In genomic region chr4:56656346-56656643, GRCh38 we compare ENCODE assay signal across 8 cellular contexts. TPM values are rescaled to one million over a fixed set of nuclear protein-coding genes. Genes with fewer than 3 reads are reported as not detected.
DNase-seq lines count a peak whose midpoint lies in the region; ATAC-seq and TF ChIP-seq lines count a peak whose summit lies in the region.

No MANE protein-coding gene starts in this region.

- TF ChIP-seq CTCF in fibroblast of lung (conservative IDR thresholded peaks at IDR 0.05 in 1 of 2, IDR thresholded peaks at IDR 0.05 in 1 of 2; ENCODE audit: low read depth in 1 of 2, low read length in 2 of 2) (peak; percentile 30 to 53), osteoblast (IDR thresholded peaks at IDR 0.05; ENCODE audit: extremely low read depth, low read depth, low read length) (no peak)

- in situ Hi-C loops in HAP-1 (cut with MboI; ENCODE audit: low sequenced_read_pairs), result no loop called here

- no peaks in the 10 kb centered on the region for H4K20me1 ChIP-seq in fibroblast of lung (ENCODE audit: control insufficient read depth, extremely low read depth, insufficient read depth, low read length)
- H4K20me1 ChIP-seq in osteoblast (ENCODE audit: insufficient read depth, low read length), result no peaks in the 10 kb centered on the region

- H3K27me3 ChIP-seq in HAP-1 (ENCODE audit: low read depth), result peaks cover 70% of the 10 kb centered on the region
- peaks cover 8% of the 10 kb centered on the region for H3K27me3 ChIP-seq in fibroblast of lung (ENCODE audit: control insufficient read depth, insufficient read depth, low read length)
- H3K27me3 ChIP-seq in osteoblast (ENCODE audit: insufficient read depth, low read length), result peaks cover 74% of the 10 kb centered on the region

- DNase-seq in HAP-1 (ENCODE audit: low spot score in 2 of 2) (peak in 1 of 2 experiments; percentile 45), fibroblast of lung (ENCODE audit: low read depth in 2 of 2) (peak in 1 of 2 donors; percentile 39), osteoblast (ENCODE audit: insufficient read length, low spot score, missing footprints) (no peak), H4 (ENCODE audit: low spot score) (no peak), NCI-H69 (lab: John Stamatoyannopoulos, UW) (no peak)
- DNase-seq in activated CD8-positive, alpha-beta memory T cell treated with anti-CD3 and anti-CD28 coated beads, Interleukin-2, amount 50 U/mL, for 48 hours, result peak; percentile 83

- no peaks in the 10 kb centered on the region for H3K4me1 ChIP-seq in HAP-1
- no peaks in the 10 kb centered on the region for H3K4me1 ChIP-seq in fibroblast of lung (ENCODE audit: control insufficient read depth, extremely low read depth, insufficient read depth, low read length)
- peaks cover 6% of the 10 kb centered on the region for H3K4me1 ChIP-seq in osteoblast (ENCODE audit: insufficient read depth, low read length)

- H3K9ac ChIP-seq in fibroblast of lung (ENCODE audit: insufficient read depth, low read length), result peak overlapping the region; percentile 10

- H3K79me2 ChIP-seq in fibroblast of lung (ENCODE audit: control insufficient read depth, insufficient read depth, low read length) (no peaks in the 10 kb centered on the region), osteoblast (ENCODE audit: insufficient read depth, low read length) (no peaks in the 10 kb centered on the region)

- H3K4me2 ChIP-seq in fibroblast of lung (ENCODE audit: extremely low read depth, insufficient read depth, low read length) (peak overlapping the region; percentile 89), osteoblast (ENCODE audit: insufficient read depth, low read length) (peak overlapping the region; percentile 79)

- ATAC-seq in GM21360 (IDR thresholded peaks at IDR 0.05; ENCODE audit: unreplicated experiment), result no peak
- no peak for ATAC-seq in HG02884 (IDR thresholded peaks at IDR 0.05; ENCODE audit: unreplicated experiment)

- H3K27ac ChIP-seq in fibroblast of lung (ENCODE audit: insufficient read depth, low read length) (no peak overlapping the region), osteoblast (ENCODE audit: low read depth, low read length) (no peak overlapping the region)

- peak overlapping the region; percentile 31 for H3K4me3 ChIP-seq in HAP-1
- H3K4me3 ChIP-seq in fibroblast of lung (replicated peaks in 1 of 4; ENCODE audit: control extremely low read depth in 1 of 4, insufficient read depth in 1 of 4, low read depth in 3 of 4, low read length in 4 of 4), result peak overlapping the region; percentile 42 to 57 (median 46)
- H3K4me3 ChIP-seq in osteoblast (ENCODE audit: insufficient read depth, low read length), result peak overlapping the region; percentile 67

- no peaks in the 10 kb centered on the region for H3K9me3 ChIP-seq in HAP-1
- no peaks in the 10 kb centered on the region for H3K9me3 ChIP-seq in fibroblast of lung (ENCODE audit: control insufficient read depth, insufficient read depth, low read depth, low read length)
- no peaks in the 10 kb centered on the region for H3K9me3 ChIP-seq in osteoblast (ENCODE audit: low read depth, low read length)

- H2AFZ ChIP-seq in fibroblast of lung (ENCODE audit: low read length), result peak overlapping the region; percentile 42
- no peak overlapping the region for H2AFZ ChIP-seq in osteoblast (ENCODE audit: low read length)

- H3K36me3 ChIP-seq in HAP-1 (replicated peaks), result no peaks in the 10 kb centered on the region
- no peaks in the 10 kb centered on the region for H3K36me3 ChIP-seq in fibroblast of lung (ENCODE audit: control insufficient read depth, insufficient read depth, low read length)
- no peaks in the 10 kb centered on the region for H3K36me3 ChIP-seq in osteoblast (ENCODE audit: insufficient read depth, low read length)

RNA-seq across cellular contexts. Expression of gene HOPX, which starts 24.8 kb away (rescaled TPM):
- total RNA-seq in fibroblast of lung (3.3 and 11.4 TPM in 2 replicates), osteoblast (0.29 and 0.36 TPM in 2 replicates)
- polyA plus RNA-seq in fibroblast of lung, result 2.4 and 9.6 TPM in 2 replicates
- polyA plus RNA-seq in fibroblast of lung (2012), result 1.4 and 8.0 TPM in 2 replicates
- 0.33 TPM in 1 of 2 replicates, not detected in the other for polyA minus RNA-seq in fibroblast of lung (ENCODE audit: low replicate concordance)
- total RNA-seq in H4 (2014; rRNA removed; shearing (Covaris generic)), result not detected in 2 replicates
